In genomic region chr9:137086531-137087408, GRCh38 we compare ENCODE assay signal across 8 cellular contexts. TPM values are rescaled to one million over a fixed set of nuclear protein-coding genes. Genes with fewer than 3 reads are reported as not detected.
DNase-seq lines count a peak whose midpoint lies in the region; ATAC-seq and TF ChIP-seq lines count a peak whose summit lies in the region.

MAN1B1 (plus strand) TSS chr9:137086985; CDS start chr9:137087000, 15 bp downstream.

- H3K9me3 Mint-ChIP-seq in activated naive CD4-positive, alpha-beta T cell treated with anti-CD3 and anti-CD28 coated beads, Interleukin-2, amount 50 U/mL, for 24 hours = no peaks in the 10 kb centered on the region

- peaks cover 72% of the 10 kb centered on the region for H3K4me1 ChIP-seq in suprapubic skin

- peak in 1 of 2 donors; percentile 37 for TF ChIP-seq POLR2A in suprapubic skin (IDR thresholded peaks at IDR 0.05)

- H3K4me1 Mint-ChIP-seq in activated naive CD4-positive, alpha-beta T cell treated with anti-CD3 and anti-CD28 coated beads, Interleukin-2, amount 50 U/mL, for 24 hours = peaks cover 32% of the 10 kb centered on the region

- TF ChIP-seq EP300 in suprapubic skin (IDR thresholded peaks at IDR 0.05) = no peak

- H3K27ac ChIP-seq in suprapubic skin = peak within 1 kb of the TSS; percentile 96

- peaks cover 2% of the 10 kb centered on the region for H3K36me3 Mint-ChIP-seq in activated naive CD4-positive, alpha-beta T cell treated with anti-CD3 and anti-CD28 coated beads, Interleukin-2, amount 50 U/mL, for 24 hours

- WGBS in suprapubic skin = no CpG with 5 or more reads among the region's 101 CpGs

- H3K36me3 ChIP-seq in GM06990 (ENCODE audit: control insufficient read depth, insufficient read depth, low read length) (peaks cover 8% of the 10 kb centered on the region), suprapubic skin (peaks cover 36% of the 10 kb centered on the region)

- ATAC-seq in HG02588 (IDR thresholded peaks at IDR 0.05; ENCODE audit: unreplicated experiment) (peak; percentile 75), SK-N-SH treated with all-trans-retinoic acid at 6 μM for 48 hours (peak; percentile 86)

- H3K4me3 ChIP-seq in GM06990 (replicated peaks; ENCODE audit: low read depth, low read length) (peak within 1 kb of the TSS; percentile 81), suprapubic skin (peak within 1 kb of the TSS; percentile 83)

- TF ChIP-seq CTCF in GM06990 (IDR thresholded peaks at IDR 0.05; ENCODE audit: insufficient read depth, low read length, poor library complexity, severe bottlenecking) (peak; percentile 9), suprapubic skin (IDR thresholded peaks at IDR 0.05) (no peak)

- H3K27me3 ChIP-seq in GM06990 (replicated peaks; ENCODE audit: control insufficient read depth, insufficient read depth, low read length) (no peaks in the 10 kb centered on the region), suprapubic skin (no peaks in the 10 kb centered on the region)

- no peaks in the 10 kb centered on the region for H3K9me3 ChIP-seq in suprapubic skin

- H3K27me3 Mint-ChIP-seq in activated naive CD4-positive, alpha-beta T cell treated with anti-CD3 and anti-CD28 coated beads, Interleukin-2, amount 50 U/mL, for 24 hours = no peaks in the 10 kb centered on the region

- DNase-seq in GM06990 (ENCODE audit: extremely low read depth, insufficient read length) (peak; percentile 100), NCI-H1092 (lab: John Stamatoyannopoulos, UW) (peak; percentile 98), globus pallidus (ENCODE audit: low spot score) (peak; percentile 96), nucleus accumbens (lab: John Stamatoyannopoulos, UW) (peak; percentile 78 to 98 (median 96)), suprapubic skin (ENCODE audit: low spot score in 2 of 2) (peak; percentile 98 to 99)

- H3K4me3 Mint-ChIP-seq in activated naive CD4-positive, alpha-beta T cell treated with anti-CD3 and anti-CD28 coated beads, Interleukin-2, amount 50 U/mL, for 24 hours = peak within 1 kb of the TSS; percentile 96

- H3K27ac Mint-ChIP-seq in activated naive CD4-positive, alpha-beta T cell treated with anti-CD3 and anti-CD28 coated beads, Interleukin-2, amount 50 U/mL, for 24 hours = peak within 1 kb of the TSS; percentile 98

TF ChIP-seq in SK-N-SH treated with all-trans-retinoic acid at 6 μM for 48 hours, 23 proteins besides CTCF, POLR2A, EP300 and RAD21:
- peak; percentile 96 for TF ChIP-seq ZNF565 (CRISPR knock-in tag; conservative IDR thresholded peaks at IDR 0.05; ENCODE audit: low read depth)
- TF ChIP-seq CSRNP3 (CRISPR knock-in tag; IDR thresholded peaks at IDR 0.05) = no peak

RNA-seq across cellular contexts. Expression of gene MAN1B1, which starts in this region (rescaled TPM):
- 10 to 100 TPM; 52.1 to 99.2 (median 63.1) TPM for total RNA-seq in suprapubic skin

Comparison
In these comparisons a context has a peak if more than half of its experiments do, and no peak if none do; other contexts are left out.
1. Peak in every context shown above with its lines: DNase-seq, ATAC-seq, H3K4me3 ChIP-seq and H3K27ac ChIP-seq.